In genomic region chrX:51461053-51462050, GRCh38 we compare ENCODE assay signal across 2 cellular contexts.
TF ChIP-seq lines count a peak whose summit lies in the region.

No MANE protein-coding gene starts in this region.

TF ChIP-seq in GM12878, 131 proteins besides CTCF, POLR2A, EP300 and RAD21:
- TF ChIP-seq JUNB (IDR thresholded peaks at IDR 0.05): no peak
- peak; percentile 47; the same call in 1 of the 2 replicates for TF ChIP-seq SMC3 (IDR thresholded peaks at IDR 0.05; ENCODE audit: borderline replicate concordance, low read length)
- 0 out of 2 replicates have a peak, but pooled peaks have one; percentile 17 for TF ChIP-seq ZNF592 (IDR thresholded peaks at IDR 0.05)

TF ChIP-seq in HepG2, 621 proteins besides CTCF, POLR2A, EP300 and RAD21:
- TF ChIP-seq STAG1 (CRISPR knock-in tag; IDR thresholded peaks at IDR 0.05) (peak; percentile 38), ZNF572 (CRISPR knock-in tag; IDR thresholded peaks at IDR 0.05) (no peak)
